18 cellular contexts compared by ENCODE assay signal in the genomic region with DNA sequence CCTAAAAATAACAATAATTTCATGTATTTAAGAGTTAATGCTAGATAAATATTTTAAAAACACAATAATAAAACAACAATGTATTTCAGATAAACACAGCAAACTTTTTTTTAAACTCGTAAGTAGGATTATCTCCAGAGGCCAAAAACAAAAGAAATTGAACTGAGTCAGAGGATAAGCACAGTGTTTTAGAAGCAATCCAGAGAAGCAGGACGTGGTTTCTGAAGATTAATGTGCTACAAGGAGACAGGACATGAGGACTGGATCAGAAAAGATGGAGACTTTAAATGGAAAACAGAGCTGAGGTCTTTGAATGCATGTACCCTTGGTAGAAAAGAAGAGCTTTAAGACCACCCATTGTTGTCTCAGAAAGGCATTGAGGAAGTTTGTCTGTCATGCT.
DNase-seq lines count a peak whose midpoint lies in the region; ATAC-seq, FAIRE-seq and TF ChIP-seq lines count a peak whose summit lies in the region.
"Had no signal": no experiment of that assay in that cellular context is flagged by ENCODE, and none has a peak within 500 bp of the region (broad histone marks: within the 10 kb centered on the region; RNA-seq: fewer than 3 reads in every experiment).

No MANE protein-coding gene starts in this region.

- no peak overlapping the region for H3K4me2 ChIP-seq in endothelial cell of umbilical vein (ENCODE audit: insufficient read depth, low read length)
- no peak overlapping the region for H3K4me2 ChIP-seq in hepatocyte
- H3K4me2 ChIP-seq: GM23338 had no signal

- no peak for FAIRE-seq in endothelial cell of umbilical vein (lab: Jason Lieb, UNC)
- no peak for FAIRE-seq in pancreas (lab: Jason Lieb, UNC)
- FAIRE-seq: HepG2 had no signal

- no peak overlapping the region for H3K27ac ChIP-seq in endothelial cell of umbilical vein (ENCODE audit: insufficient read depth, low read depth, low read length)
- H3K27ac ChIP-seq in hepatocyte: no peak overlapping the region
- H3K27ac ChIP-seq in pancreas: no peak overlapping the region
- H3K27ac ChIP-seq: C4-2B had no signal

- POLR2A ChIA-PET in endothelial cell of umbilical vein (lab: Charles Lee): no interaction called here

- H3K36me3 ChIP-seq in endothelial cell of umbilical vein (ENCODE audit: control insufficient read depth in 2 of 2, extremely low read depth in 1 of 2, insufficient read depth in 2 of 2, low read length in 2 of 2): no peaks in the 10 kb centered on the region
- H3K36me3 ChIP-seq in hepatocyte (replicated peaks; ENCODE audit: insufficient read depth, low read depth): no peaks in the 10 kb centered on the region
- H3K36me3 ChIP-seq in pancreas: no peaks in the 10 kb centered on the region

- dilution Hi-C loops in endothelial cell of umbilical vein (cut with MboI; ENCODE audit: extremely low pct_ligation_motif_present, low sequenced_read_pairs): no loop called here

- CTCF ChIA-PET in endothelial cell of umbilical vein (lab: Charles Lee): interaction anchor here (0.6 kb wide), 1 partner anchor 15 kb away, joined by 3 read pairs; no protein-coding TSS in a partner anchor

- TF ChIP-seq CTCF in endothelial cell of umbilical vein (IDR thresholded peaks at IDR 0.05; ENCODE audit: extremely low read depth in 1 of 2, insufficient read depth in 1 of 2, low read depth in 1 of 2, low read length in 2 of 2): no peak
- TF ChIP-seq CTCF in retinal pigment epithelial cell (conservative IDR thresholded peaks at IDR 0.05; ENCODE audit: low read depth, low read length): no peak
- no peak for TF ChIP-seq CTCF in hepatocyte (IDR thresholded peaks at IDR 0.05; ENCODE audit: poor library complexity)
- TF ChIP-seq CTCF in pancreas (IDR thresholded peaks at IDR 0.05): no peak

- H3K79me2 ChIP-seq in endothelial cell of umbilical vein (ENCODE audit: control insufficient read depth, insufficient read depth, low read length) (no peaks in the 10 kb centered on the region), hepatocyte (no peaks in the 10 kb centered on the region)

- H3K9me3 ChIP-seq in endothelial cell of umbilical vein (replicated peaks; ENCODE audit: control insufficient read depth, insufficient read depth, low read length) (no peaks in the 10 kb centered on the region), hepatocyte (ENCODE audit: low read depth) (no peaks in the 10 kb centered on the region), pancreas (no peaks in the 10 kb centered on the region)

- H3K9ac ChIP-seq in endothelial cell of umbilical vein (replicated peaks; ENCODE audit: extremely low read depth, insufficient read depth, low read length): no peak overlapping the region

- no TSS peak for BruUV-seq in endothelial cell of umbilical vein (replicated peaks; lab: Mats Ljungman, UMichigan)

- H3K4me1 ChIP-seq in endothelial cell of umbilical vein (ENCODE audit: control insufficient read depth, extremely low read depth, insufficient read depth, low read length) (no peaks in the 10 kb centered on the region), hepatocyte (ENCODE audit: insufficient read depth) (no peaks in the 10 kb centered on the region), pancreas (no peaks in the 10 kb centered on the region)

- H3K4me3 ChIP-seq in endothelial cell of umbilical vein (replicated peaks in 1 of 3; ENCODE audit: insufficient read depth in 1 of 3, low read depth in 1 of 3, low read length in 3 of 3) (no peak overlapping the region), retinal pigment epithelial cell (ENCODE audit: low read length) (no peak overlapping the region), hepatocyte (no peak overlapping the region), pancreas (no peak overlapping the region)
- H3K4me3 ChIP-seq: GM23338 had no signal

- TF ChIP-seq POLR2A in endothelial cell of umbilical vein (IDR thresholded peaks at IDR 0.05; ENCODE audit: low read depth, low read length): no peak

- 52% methylated on average over 2 of the region's 2 CpGs for WGBS in hepatocyte (ENCODE audit: low lambda C conversion rate, missing lambda C conversion rate)
- 41 to 43% methylated on average over 2 of the region's 2 CpGs for WGBS in pancreas, 2 donors

- ATAC-seq in pancreas: no peak
- ATAC-seq: GM23338, HepG2 had no signal

- H3K27me3 ChIP-seq in endothelial cell of umbilical vein (ENCODE audit: control insufficient read depth in 2 of 2, insufficient read depth in 2 of 2, low read length in 2 of 2) (no peaks in the 10 kb centered on the region), hepatocyte (no peaks in the 10 kb centered on the region), pancreas (no peaks in the 10 kb centered on the region)

- H2AFZ ChIP-seq in endothelial cell of umbilical vein (ENCODE audit: low read depth, low read length) (peak overlapping the region; percentile 44), hepatocyte (no peak overlapping the region)
- H2AFZ ChIP-seq: GM23338 had no signal

- H3K9me2 ChIP-seq in hepatocyte (replicated peaks; ENCODE audit: insufficient read depth): no peaks in the 10 kb centered on the region

- H3K9me1 ChIP-seq in endothelial cell of umbilical vein (replicated peaks; ENCODE audit: control insufficient read depth, extremely low read depth, insufficient read depth, low read length): no peaks in the 10 kb centered on the region

- DNase-seq in ELR (ENCODE audit: low read depth) (peak; percentile 12), LHCN-M2 (ENCODE audit: low read depth) (peak; percentile 38), endothelial cell of umbilical vein (ENCODE audit: low read depth, low spot score) (no peak), retinal pigment epithelial cell (ENCODE audit: low read depth) (peak; percentile 62), hepatocyte (ENCODE audit: low spot score) (no peak), C1 segment of cervical spinal cord (lab: John Stamatoyannopoulos, UW) (no peak), pancreas (no peak)
- DNase-seq: COR-L47, DMS53, GDM1, MV-4-11, NCI-H1436 treated with DMSO at 0.1 percent for 48 hours, NCI-H2081, NCI-H524 treated with DMSO at 0.1 percent for 48 hours, T-helper 1 cell had no signal

- H4K20me1 ChIP-seq in endothelial cell of umbilical vein (replicated peaks; ENCODE audit: control insufficient read depth, extremely low read depth, insufficient read depth, low read length) (no peaks in the 10 kb centered on the region), hepatocyte (ENCODE audit: insufficient read depth, poor library complexity, severe bottlenecking) (no peaks in the 10 kb centered on the region)

- intact Hi-C loops in endothelial cell of umbilical vein (cut with micrococcal nuclease) (no loop called here), pancreas (cut with DNase I) (no loop called here)

TF ChIP-seq in endothelial cell of umbilical vein, 7 proteins besides CTCF, POLR2A, EP300 and RAD21:
- TF ChIP-seq GATA2 (IDR thresholded peaks at IDR 0.05; ENCODE audit: insufficient read depth, insufficient read length, low read depth, low read length) (no peak), FOS (IDR thresholded peaks at IDR 0.05; ENCODE audit: borderline replicate concordance, insufficient read depth, low read length) (no peak), MYC (IDR thresholded peaks at IDR 0.05; ENCODE audit: low read depth, low read length) (no peak), POLR2AphosphoS5 (IDR thresholded peaks at IDR 0.05; ENCODE audit: insufficient read depth, low read depth, low read length) (no peak), JUN (IDR thresholded peaks at IDR 0.05; ENCODE audit: borderline replicate concordance, insufficient read depth, insufficient read length, low read depth) (no peak), EZH2 (IDR thresholded peaks at IDR 0.05; ENCODE audit: borderline replicate concordance, low read depth, low read length, severe bottlenecking) (no peak)
- TF ChIP-seq, protein P1, sequence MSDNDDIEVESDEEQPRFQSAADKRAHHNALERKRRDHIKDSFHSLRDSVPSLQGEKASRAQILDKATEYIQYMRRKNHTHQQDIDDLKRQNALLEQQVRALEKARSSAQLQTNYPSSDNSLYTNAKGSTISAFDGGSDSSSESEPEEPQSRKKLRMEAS (IDR thresholded peaks at IDR 0.05; ENCODE audit: insufficient read depth, insufficient read length): no peak

Comparison
In these comparisons a context has a peak if more than half of its experiments do, and no peak if none do; other contexts are left out.
1. DNase-seq: peak in ELR (single experiment), LHCN-M2 (single experiment) and retinal pigment epithelial cell (single experiment); none in endothelial cell of umbilical vein (single experiment), hepatocyte (single experiment), C1 segment of cervical spinal cord (0 of 14) and pancreas (0 of 6).